In the genomic region with DNA sequence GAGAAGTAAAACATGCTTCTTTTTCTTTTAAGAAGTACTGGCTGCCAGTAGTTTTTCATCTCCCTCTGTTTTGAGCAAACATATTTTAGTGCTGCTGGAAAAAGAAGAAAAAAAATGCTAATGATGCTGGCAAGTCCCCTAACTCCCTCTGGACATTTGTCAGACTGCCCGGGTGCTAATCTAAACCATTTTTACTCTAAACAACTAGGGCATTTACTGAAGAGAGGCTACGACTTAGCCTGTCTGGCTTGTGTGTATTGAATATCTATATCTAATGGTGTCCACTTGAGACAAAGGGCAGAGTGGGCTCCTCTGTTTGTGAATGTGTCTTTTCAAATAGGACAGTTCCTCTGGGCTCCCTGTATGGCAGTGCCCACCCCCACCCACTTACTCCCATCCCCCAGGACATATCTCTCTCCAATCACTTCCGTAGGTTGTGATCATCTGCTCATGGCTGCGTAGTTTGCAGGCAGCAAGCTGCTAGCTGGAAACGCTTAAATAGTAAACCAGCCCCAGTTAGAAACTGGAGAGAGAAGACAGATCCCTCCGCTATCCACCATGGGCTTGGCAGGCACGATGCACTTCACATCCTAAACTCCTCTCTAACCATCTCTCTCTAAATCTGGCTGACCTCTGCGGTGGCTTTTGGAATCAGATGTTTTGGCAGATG, we compare ENCODE assay signal across 8 cellular contexts. TPM values are rescaled to one million over a fixed set of nuclear protein-coding genes. Genes with fewer than 3 reads are reported as not detected.
DNase-seq lines count a peak whose midpoint lies in the region; ATAC-seq and TF ChIP-seq lines count a peak whose summit lies in the region.

No MANE protein-coding gene starts in this region.

- peak; percentile 12 for DNase-seq in G401 (ENCODE audit: low spot score)
- peak; percentile 72 for DNase-seq in SK-N-DZ (ENCODE audit: low spot score)
- DNase-seq in foreskin fibroblast: peak; percentile 29 to 64
- DNase-seq in sciatic nerve (ENCODE audit: low spot score): no peak
- no peak for DNase-seq in NCI-H2196 (lab: John Stamatoyannopoulos, UW; ENCODE audit: unreplicated experiment)
- no peak for DNase-seq in stimulated activated naive CD4-positive, alpha-beta T cell treated with Interleukin-2 at 50 U/mL for 16 hours (lab: John Stamatoyannopoulos, UW)
- no peak for DNase-seq in NCI-H1930 (lab: John Stamatoyannopoulos, UW)
- DNase-seq in H4 (ENCODE audit: low spot score): no peak

- peak overlapping the region; percentile 2 to 45 for H3K4me3 ChIP-seq in foreskin fibroblast (ENCODE audit: low read depth in 1 of 2, low read length in 2 of 2)

- intact Hi-C loops in sciatic nerve (cut with DNase I): no loop called here

- in situ Hi-C loops in G401 (cut with HindIII; ENCODE audit: low sequenced_read_pairs): no loop called here

- ATAC-seq in sciatic nerve: peak; percentile 69

- TF ChIP-seq CTCF in foreskin fibroblast (IDR thresholded peaks at IDR 0.05; ENCODE audit: low read depth, low read length): no peak

RNA-seq across cellular contexts. Expression of gene DOCK10, which starts 58.4 kb away (rescaled TPM):
- total RNA-seq in G401 (2014; rRNA removed; shearing (Covaris generic)): not detected in 2 replicates
- polyA plus RNA-seq in SK-N-DZ (2014; cell fraction: cytosol; rRNA removed): 7.9 and 11.6 TPM in 2 replicates
- 5.7 and 8.7 TPM in 2 replicates for polyA plus RNA-seq in SK-N-DZ (2014; cell fraction: nucleus; rRNA removed)
- 50.7 TPM for total RNA-seq in sciatic nerve
- total RNA-seq in H4 (2014; rRNA removed; shearing (Covaris generic)): 10.8 and 22.8 TPM in 2 replicates

Comparison
In these comparisons a context has a peak if more than half of its experiments do, and no peak if none do; other contexts are left out.
1. DNase-seq: peak in G401 (single experiment), SK-N-DZ (single experiment) and foreskin fibroblast (2 of 2); none in sciatic nerve (single experiment), NCI-H2196 (single experiment), stimulated activated naive CD4-positive, alpha-beta T cell treated with Interleukin-2 at 50 U/mL for 16 hours (single experiment), NCI-H1930 (0 of 2) and H4 (single experiment).
2. RNA of gene DOCK10, which starts 58.4 kb away (total RNA-seq): 50.7 TPM in sciatic nerve (single experiment) and 10.8 to 22.8 TPM in H4; not detected in G401; every median in the first group is over 10 times any median in the second.